ENCODE assay signal across 8 cellular contexts in the genomic region with DNA sequence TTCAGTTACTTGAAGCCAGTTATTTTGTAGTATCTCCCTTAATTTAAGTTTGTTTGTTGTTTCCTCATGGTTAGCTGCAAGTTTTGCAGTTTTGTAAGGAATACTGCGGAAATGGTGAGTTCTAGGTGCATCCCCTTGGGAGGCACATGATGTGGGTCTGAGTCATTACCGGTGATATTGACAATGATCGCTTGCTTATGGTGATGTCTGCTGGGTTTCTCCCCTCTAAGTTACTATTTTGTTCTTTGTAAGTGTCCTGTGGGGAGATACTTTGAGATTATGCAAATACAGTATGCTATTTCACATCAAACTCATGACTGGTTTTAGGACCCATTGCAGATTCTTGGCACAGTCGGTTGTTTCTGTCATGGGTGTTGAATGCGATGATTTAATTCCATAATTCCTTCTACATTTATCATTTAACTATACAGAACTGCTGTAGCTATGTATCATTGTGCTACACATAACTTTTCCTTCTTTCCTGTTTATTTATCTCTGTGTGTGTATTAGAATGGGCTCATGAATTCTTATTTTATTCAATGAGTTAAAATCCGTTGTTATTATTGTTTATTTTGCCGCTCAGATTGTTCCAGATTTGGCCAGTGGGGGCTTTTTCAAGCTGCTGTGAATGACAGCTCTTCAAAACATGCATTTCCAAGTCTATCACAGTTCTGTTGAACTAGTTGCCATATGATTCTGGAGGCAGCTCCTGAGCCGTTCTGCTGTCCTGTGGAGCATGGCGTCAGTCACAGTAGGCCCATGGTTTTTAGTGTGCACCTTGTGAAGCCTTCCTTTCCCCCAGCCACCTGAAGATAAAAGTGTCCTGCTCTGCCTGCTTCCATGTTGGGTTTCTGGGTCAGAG. TPM values are rescaled to one million over a fixed set of nuclear protein-coding genes. Genes with fewer than 3 reads are reported as not detected.
A peak's percentile ranks its signal among the peaks of the same experiment; 100 is the strongest.
DNase-seq lines count a peak whose midpoint lies in the region; ATAC-seq and TF ChIP-seq lines count a peak whose summit lies in the region.

No MANE protein-coding gene starts in this region.

- H3K4me1 ChIP-seq in SJSA1 (replicated peaks) (peaks cover 86% of the 10 kb centered on the region), esophagus squamous epithelium (peaks cover 87 to 98% (median 93%) of the 10 kb centered on the region in 3 donors), thyroid gland (peaks cover 78 to 85% of the 10 kb centered on the region in 2 donors)

- WGBS in esophagus squamous epithelium, 2 donors: 13 to 19% methylated on average over 9 of the region's 9 CpGs
- 48 to 53% methylated on average over 9 of the region's 9 CpGs for WGBS in thyroid gland, 2 donors

- no peaks in the 10 kb centered on the region for H3K9me3 ChIP-seq in SJSA1 (replicated peaks)
- no peaks in the 10 kb centered on the region for H3K9me3 ChIP-seq in esophagus squamous epithelium
- no peaks in the 10 kb centered on the region for H3K9me3 ChIP-seq in thyroid gland

- H3K27ac ChIP-seq in SJSA1: peak overlapping the region; percentile 16
- H3K27ac ChIP-seq in esophagus squamous epithelium: peak overlapping the region; percentile 86 to 100 (median 98)
- peak overlapping the region; percentile 47 to 99 (median 93) for H3K27ac ChIP-seq in thyroid gland

- intact Hi-C loops in esophagus squamous epithelium (cut with DNase I) (no loop called here), thyroid gland (cut with DNase I) (no loop called here)

- no peaks in the 10 kb centered on the region for H3K27me3 ChIP-seq in SJSA1 (replicated peaks)
- H3K27me3 ChIP-seq in esophagus squamous epithelium: no peaks in the 10 kb centered on the region
- H3K27me3 ChIP-seq in thyroid gland: no peaks in the 10 kb centered on the region

- no peak overlapping the region for H3K4me3 ChIP-seq in SJSA1
- H3K4me3 ChIP-seq in esophagus squamous epithelium: peak overlapping the region in 1 of 4 donors; percentile 12
- H3K4me3 ChIP-seq in thyroid gland (replicated peaks in 1 of 3): no peak overlapping the region

- H3K36me3 ChIP-seq in SJSA1 (peaks cover 62% of the 10 kb centered on the region), esophagus squamous epithelium (peaks cover 3 to 66% (median 5%) of the 10 kb centered on the region in 3 donors), thyroid gland (no peaks in the 10 kb centered on the region)

- TF ChIP-seq CTCF in esophagus squamous epithelium (IDR thresholded peaks at IDR 0.05) (no peak), thyroid gland (IDR thresholded peaks at IDR 0.05) (no peak)

- peak; percentile 85 for ATAC-seq in HG02642 (IDR thresholded peaks at IDR 0.05; ENCODE audit: poor library complexity, unreplicated experiment)

- TF ChIP-seq POLR2A in esophagus squamous epithelium (IDR thresholded peaks at IDR 0.05) (no peak), thyroid gland (IDR thresholded peaks at IDR 0.05) (no peak)

- DNase-seq in activated effector memory CD4-positive, alpha-beta T cell treated with anti-CD3 and anti-CD28 coated beads, Interleukin-2, amount 50 U/mL, for 16 hours: peak; percentile 76
- DNase-seq in activated effector memory CD4-positive, alpha-beta T cell treated with Interleukin-2 at 50 U/mL for 16 hours: no peak
- peak; percentile 69 to 74 for DNase-seq in SJSA1 (ENCODE audit: low read depth in 1 of 2, low spot score in 2 of 2)
- DNase-seq in esophagus squamous epithelium (lab: John Stamatoyannopoulos, UW): no peak
- DNase-seq in thyroid gland: no peak
- DNase-seq in NCI-H2227 (lab: John Stamatoyannopoulos, UW; ENCODE audit: unreplicated experiment): no peak
- no peak for DNase-seq in NOMO-1 treated with DMSO at 0.1 percent for 48 hours (lab: John Stamatoyannopoulos, UW; ENCODE audit: unreplicated experiment)

RNA-seq across cellular contexts. Expression of a gene that starts 18.4 kb away (rescaled TPM):
- total RNA-seq in SJSA1 (2014; rRNA removed; shearing (Covaris generic)): 60.8 and 65.8 TPM in 2 replicates
- total RNA-seq in esophagus squamous epithelium: 100 to 1,000 TPM in 2 of 4 donors, 10 to 100 TPM in 2; 66.4 to 118 (median 89.8) TPM
- 10 to 100 TPM; 61.6 to 83.4 (median 77.9) TPM for total RNA-seq in thyroid gland

Comparison
In these comparisons a context has a peak if more than half of its experiments do, and no peak if none do; other contexts are left out.
1. DNase-seq: peak in activated effector memory CD4-positive, alpha-beta T cell treated with anti-CD3 and anti-CD28 coated beads, Interleukin-2, amount 50 U/mL, for 16 hours (single experiment) and SJSA1 (2 of 2); none in activated effector memory CD4-positive, alpha-beta T cell treated with Interleukin-2 at 50 U/mL for 16 hours (single experiment), esophagus squamous epithelium (single experiment), thyroid gland (0 of 2), NCI-H2227 (single experiment) and NOMO-1 treated with DMSO at 0.1 percent for 48 hours (single experiment).
2. H3K27ac ChIP-seq: peak in every context shown above with its lines; median percentile 98 in esophagus squamous epithelium; 93 in thyroid gland; 16 in SJSA1.